12 cellular contexts compared by ENCODE assay signal in genomic region chr15:32866486-32867312, GRCh38.
DNase-seq lines count a peak whose midpoint lies in the region; ATAC-seq and TF ChIP-seq lines count a peak whose summit lies in the region.
"Had no signal": no experiment of that assay in that cellular context is flagged by ENCODE, and none has a peak within 500 bp of the region (broad histone marks: within the 10 kb centered on the region; RNA-seq: fewer than 3 reads in every experiment).

No MANE protein-coding gene starts in this region.

- H3K27me3 Mint-ChIP-seq in chondrocyte (ENCODE audit: low read depth) (no peaks in the 10 kb centered on the region), nephron progenitor cell (ENCODE audit: low read depth, poor library complexity) (peaks cover 2% of the 10 kb centered on the region)
- H3K27me3 Mint-ChIP-seq: T-cell had no signal

- TF ChIP-seq CTCF in chondrocyte (IDR thresholded peaks at IDR 0.05), result no peak
- TF ChIP-seq CTCF in nephron progenitor cell (IDR thresholded peaks at IDR 0.05), result no peak

- no peaks in the 10 kb centered on the region for H3K9me3 Mint-ChIP-seq in chondrocyte (ENCODE audit: low read depth)
- H3K9me3 Mint-ChIP-seq in nephron progenitor cell, result no peaks in the 10 kb centered on the region
- no peaks in the 10 kb centered on the region for H3K9me3 Mint-ChIP-seq in stimulated activated effector memory CD8-positive, alpha-beta T cell treated with anti-CD3 and anti-CD28 coated beads, Interleukin-12 subunit alpha, Interleukin-12 subunit beta, amount 100 ng/mL, for 72 hours
- H3K9me3 Mint-ChIP-seq: activated naive CD8-positive, alpha-beta T cell treated with anti-CD3 and anti-CD28 coated beads, Interleukin-2, amount 50 U/mL, for 24 hours; CD4-positive, CD25-positive, alpha-beta regulatory T cell; T-cell had no signal

- ATAC-seq in stimulated activated effector memory CD8-positive, alpha-beta T cell treated with anti-CD3 and anti-CD28 coated beads, Interleukin-12 subunit alpha, Interleukin-12 subunit beta, amount 100 ng/mL, for 72 hours, result no peak
- ATAC-seq in GM21390 (IDR thresholded peaks at IDR 0.05; ENCODE audit: unreplicated experiment), result no peak
- ATAC-seq: activated naive CD8-positive, alpha-beta T cell treated with anti-CD3 and anti-CD28 coated beads, Interleukin-2, amount 50 U/mL, for 24 hours; T-cell had no signal

- H3K4me3 Mint-ChIP-seq in chondrocyte (ENCODE audit: unreplicated experiment) (no peak overlapping the region), nephron progenitor cell (no peak overlapping the region)
- H3K4me3 Mint-ChIP-seq in stimulated activated effector memory CD8-positive, alpha-beta T cell treated with anti-CD3 and anti-CD28 coated beads, Interleukin-12 subunit alpha, Interleukin-12 subunit beta, amount 100 ng/mL, for 72 hours, result no peak overlapping the region
- H3K4me3 Mint-ChIP-seq: activated naive CD8-positive, alpha-beta T cell treated with anti-CD3 and anti-CD28 coated beads, Interleukin-2, amount 50 U/mL, for 24 hours; CD4-positive, CD25-positive, alpha-beta regulatory T cell; T-cell had no signal

- peak overlapping the region; percentile 92 for H3K27ac Mint-ChIP-seq in chondrocyte (ENCODE audit: unreplicated experiment)
- H3K27ac Mint-ChIP-seq in nephron progenitor cell, result peak overlapping the region; percentile 81
- no peak overlapping the region for H3K27ac Mint-ChIP-seq in stimulated activated effector memory CD8-positive, alpha-beta T cell treated with anti-CD3 and anti-CD28 coated beads, Interleukin-12 subunit alpha, Interleukin-12 subunit beta, amount 100 ng/mL, for 72 hours
- H3K27ac Mint-ChIP-seq: activated naive CD8-positive, alpha-beta T cell treated with anti-CD3 and anti-CD28 coated beads, Interleukin-2, amount 50 U/mL, for 24 hours; CD4-positive, CD25-positive, alpha-beta regulatory T cell; T-cell had no signal

- DNase-seq in CD1c-positive myeloid dendritic cell (ENCODE audit: extremely low spot score) (peak; percentile 88), MV-4-11 (lab: John Stamatoyannopoulos, UW) (peak; percentile 95), chondrocyte (ENCODE audit: low spot score) (no peak), nephron progenitor cell (no peak), RPMI8226 (no peak), T-helper 9 cell (no peak)
- DNase-seq in stimulated activated effector memory CD8-positive, alpha-beta T cell treated with anti-CD3 and anti-CD28 coated beads, Interleukin-12 subunit alpha, Interleukin-12 subunit beta, amount 100 ng/mL, for 72 hours (ENCODE audit: low spot score in 2 of 2), result no peak
- DNase-seq: activated naive CD8-positive, alpha-beta T cell treated with anti-CD3 and anti-CD28 coated beads, Interleukin-2, amount 50 U/mL, for 24 hours; CD4-positive, CD25-positive, alpha-beta regulatory T cell; occipital lobe; T-cell had no signal

- H3K36me3 Mint-ChIP-seq in chondrocyte (ENCODE audit: low read depth) (peaks cover 3% of the 10 kb centered on the region), nephron progenitor cell (ENCODE audit: low read depth) (peaks cover 33% of the 10 kb centered on the region)
- H3K36me3 Mint-ChIP-seq in stimulated activated effector memory CD8-positive, alpha-beta T cell treated with anti-CD3 and anti-CD28 coated beads, Interleukin-12 subunit alpha, Interleukin-12 subunit beta, amount 100 ng/mL, for 72 hours, result no peaks in the 10 kb centered on the region
- H3K36me3 Mint-ChIP-seq: CD4-positive, CD25-positive, alpha-beta regulatory T cell; T-cell had no signal

- peaks cover 79% of the 10 kb centered on the region for H3K4me1 Mint-ChIP-seq in chondrocyte (ENCODE audit: low read depth)
- H3K4me1 Mint-ChIP-seq in nephron progenitor cell, result peaks cover 72% of the 10 kb centered on the region
- H3K4me1 Mint-ChIP-seq in stimulated activated effector memory CD8-positive, alpha-beta T cell treated with anti-CD3 and anti-CD28 coated beads, Interleukin-12 subunit alpha, Interleukin-12 subunit beta, amount 100 ng/mL, for 72 hours, result no peaks in the 10 kb centered on the region

Comparison
In these comparisons a context has a peak if more than half of its experiments do, and no peak if none do; other contexts are left out.
1. DNase-seq: peak in CD1c-positive myeloid dendritic cell (single experiment) and MV-4-11 (single experiment); none in chondrocyte (single experiment), nephron progenitor cell (single experiment), RPMI8226 (single experiment), stimulated activated effector memory CD8-positive, alpha-beta T cell treated with anti-CD3 and anti-CD28 coated beads, Interleukin-12 subunit alpha, Interleukin-12 subunit beta, amount 100 ng/mL, for 72 hours (0 of 2) and T-helper 9 cell (single experiment).